ENCODE assay signal across 18 cellular contexts in genomic region chr17:80778716-80779115, GRCh38.
"Had no signal": no experiment of that assay in that cellular context is flagged by ENCODE, and none has a peak within 500 bp of the region (broad histone marks: within the 10 kb centered on the region; RNA-seq: fewer than 3 reads in every experiment).

No MANE protein-coding gene starts in this region.

- H3K9me3 Mint-ChIP-seq: activated T-helper 17 cell treated with anti-CD3 and anti-CD28 coated beads, Interleukin-2, amount 50 U/mL, for 72 hours; brain; central memory CD8-positive, alpha-beta T cell; effector memory CD8-positive, alpha-beta T cell had no signal

- H3K4me3 Mint-ChIP-seq: activated T-helper 17 cell treated with anti-CD3 and anti-CD28 coated beads, Interleukin-2, amount 50 U/mL, for 72 hours; brain; central memory CD8-positive, alpha-beta T cell; effector memory CD8-positive, alpha-beta T cell had no signal

- H3K36me3 ChIP-seq: gastrocnemius medialis, pancreas, SJCRH30, thoracic aorta had no signal

- ATAC-seq: activated T-helper 17 cell treated with anti-CD3 and anti-CD28 coated beads, Interleukin-2, amount 50 U/mL, for 72 hours; effector memory CD8-positive, alpha-beta T cell; gastrocnemius medialis; pancreas had no signal

- H3K4me3 ChIP-seq: gastrocnemius medialis, left ventricle myocardium inferior, pancreas, SJCRH30, stomach, thoracic aorta had no signal

- H3K27me3 Mint-ChIP-seq: activated T-helper 17 cell treated with anti-CD3 and anti-CD28 coated beads, Interleukin-2, amount 50 U/mL, for 72 hours; central memory CD8-positive, alpha-beta T cell; effector memory CD8-positive, alpha-beta T cell had no signal

- H3K27me3 ChIP-seq: gastrocnemius medialis, pancreas, SJCRH30, stomach had no signal

- H3K27ac ChIP-seq: epithelial cell of prostate, gastrocnemius medialis, left ventricle myocardium inferior, pancreas, SJCRH30, stomach, thoracic aorta, WERI-Rb-1 had no signal

- H3K27ac Mint-ChIP-seq: activated T-helper 17 cell treated with anti-CD3 and anti-CD28 coated beads, Interleukin-2, amount 50 U/mL, for 72 hours had no signal

- DNase-seq: activated CD4-positive, alpha-beta T cell treated with anti-CD3 and anti-CD28 coated beads for 48 hours; activated CD8-positive, alpha-beta memory T cell treated with anti-CD3 and anti-CD28 coated beads, Interleukin-2, amount 50 U/mL, for 4 hours; effector memory CD8-positive, alpha-beta T cell; gastrocnemius medialis; islet precursor cell; left ventricle myocardium inferior; SJCRH30; stimulated activated CD4-positive, alpha-beta T cell treated with anti-CD3 and anti-CD28 coated beads, Interleukin-15, amount 100 ng/mL, for 24 hours; stimulated activated CD4-positive, alpha-beta T cell treated with anti-CD3 and anti-CD28 coated beads, Interleukin-4, amount 100 ng/mL, for 24 hours; stomach; T1000; WERI-Rb-1 had no signal

- H3K4me1 ChIP-seq: pancreas had no signal

- H3K9me3 ChIP-seq: gastrocnemius medialis, left ventricle myocardium inferior, pancreas, SJCRH30, stomach, thoracic aorta had no signal
